In the genomic region with DNA sequence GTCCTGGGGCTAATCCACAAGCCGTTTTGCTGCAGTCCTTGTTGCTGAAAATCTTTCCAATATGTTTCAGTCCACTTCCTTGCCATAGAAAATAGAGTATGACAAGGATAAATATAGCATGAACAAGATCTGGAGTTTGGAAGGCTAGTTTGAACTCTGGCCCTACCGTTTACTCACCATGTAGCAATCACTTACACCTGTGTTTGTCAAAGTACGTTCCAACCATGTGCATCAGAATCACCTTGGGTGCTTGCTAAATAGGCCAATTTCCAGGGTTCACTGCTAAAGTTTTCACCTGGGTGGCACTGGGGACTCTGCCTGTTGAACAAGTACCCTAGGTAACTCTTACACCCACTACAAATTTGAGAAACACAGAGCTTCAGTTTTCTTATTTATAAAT, we compare ENCODE assay signal across 23 cellular contexts.
"Had no signal": no experiment of that assay in that cellular context is flagged by ENCODE, and none has a peak within 500 bp of the region (broad histone marks: within the 10 kb centered on the region; RNA-seq: fewer than 3 reads in every experiment).

No MANE protein-coding gene starts in this region.

- H2AFZ ChIP-seq: neural progenitor cell had no signal

- H3K9me3 Mint-ChIP-seq: endodermal cell; memory B cell; mesothelial cell of epicardium; natural killer cell treated with Interleukin-12 subunit alpha and Interleukin-12 subunit beta and Interleukin-15 and Interleukin-18, amount 100 ng/mL, for 72 hours; neural progenitor cell had no signal

- H3K27me3 ChIP-seq: colonic mucosa, foreskin keratinocyte, left lung, neural progenitor cell, ovary had no signal

- ATAC-seq: foreskin keratinocyte; left lung; lower lobe of right lung; natural killer cell treated with Interleukin-12 subunit alpha and Interleukin-12 subunit beta and Interleukin-15 and Interleukin-18, amount 100 ng/mL, for 72 hours; sciatic nerve had no signal

- H3K4me3 Mint-ChIP-seq: endodermal cell; memory B cell; mesothelial cell of epicardium; natural killer cell treated with Interleukin-12 subunit alpha and Interleukin-12 subunit beta and Interleukin-15 and Interleukin-18, amount 100 ng/mL, for 72 hours; neural progenitor cell had no signal

- H3K4me2 ChIP-seq: neural progenitor cell had no signal

- H3K4me3 ChIP-seq: colonic mucosa, left lung, lower lobe of right lung, neural progenitor cell, ovary, prostate gland, skin epidermis had no signal

- H3K27ac ChIP-seq: colonic mucosa, foreskin keratinocyte, left lung, lower lobe of right lung, neural progenitor cell, ovary, prostate gland, skin epidermis had no signal

- H3K27me3 Mint-ChIP-seq: memory B cell had no signal

- H3K9me3 ChIP-seq: colonic mucosa, left lung, lower lobe of right lung, ovary, prostate gland had no signal

- DNase-seq: colonic mucosa; dermis blood vessel endothelial cell; endodermal cell; erythroblast; foreskin keratinocyte; head of caudate nucleus; hypothalamus; kidney glomerular epithelial cell; left lung; lower lobe of right lung; nucleus accumbens; ovary; retina; stimulated activated CD4-positive, alpha-beta T cell treated with anti-CD3 and anti-CD28 coated beads, Interleukin-12 subunit alpha, Interleukin-12 subunit beta, amount 100 ng/mL, for 4 hours; stimulated activated naive CD4-positive, alpha-beta T cell; trophoblast cell had no signal

- H3K9ac ChIP-seq: neural progenitor cell had no signal

- H3K4me1 ChIP-seq: colonic mucosa, foreskin keratinocyte, left lung, lower lobe of right lung, neural progenitor cell, prostate gland had no signal

- H3K36me3 ChIP-seq: colonic mucosa, left lung, lower lobe of right lung, neural progenitor cell, ovary, prostate gland had no signal

- H3K27ac Mint-ChIP-seq: endodermal cell; memory B cell; mesothelial cell of epicardium; natural killer cell treated with Interleukin-12 subunit alpha and Interleukin-12 subunit beta and Interleukin-15 and Interleukin-18, amount 100 ng/mL, for 72 hours; neural progenitor cell had no signal
